In the genomic region with DNA sequence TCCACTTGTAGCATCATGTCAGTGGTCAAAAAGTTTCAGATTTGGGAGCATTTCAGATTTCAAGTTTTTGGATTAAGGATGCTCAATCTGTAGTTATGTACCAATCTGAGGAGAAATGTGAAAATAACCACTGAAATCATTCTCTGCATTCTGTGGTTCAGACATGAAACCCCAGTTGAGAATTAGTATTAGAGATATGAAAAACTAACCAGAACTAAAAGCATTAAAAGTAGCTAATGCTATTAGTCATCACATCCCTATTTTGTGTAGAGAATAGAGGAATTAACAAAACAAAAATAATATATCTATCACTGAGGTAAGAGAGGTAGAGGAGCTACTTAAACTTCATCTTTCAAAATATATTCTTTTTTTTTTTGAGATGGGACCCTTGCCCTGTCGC, we compare ENCODE assay signal across 22 cellular contexts. TPM values are rescaled to one million over a fixed set of nuclear protein-coding genes. Genes with fewer than 3 reads are reported as not detected.
DNase-seq lines count a peak whose midpoint lies in the region; ATAC-seq and TF ChIP-seq lines count a peak whose summit lies in the region.
"Had no signal": no experiment of that assay in that cellular context is flagged by ENCODE, and none has a peak within 500 bp of the region (broad histone marks: within the 10 kb centered on the region; RNA-seq: fewer than 3 reads in every experiment).

No MANE protein-coding gene starts in this region.

- H3K27ac ChIP-seq in KMS-11: no peak overlapping the region
- no peak overlapping the region for H3K27ac ChIP-seq in neuronal stem cell (replicated peaks; ENCODE audit: low read length)
- H3K27ac ChIP-seq: left ventricle myocardium inferior, SJSA1, thyroid gland had no signal

- no peaks in the 10 kb centered on the region for H3K27me3 Mint-ChIP-seq in activated CD8-positive, alpha-beta T cell treated with anti-CD3 and anti-CD28 coated beads, Interleukin-2, amount 10 ng/mL, durations not matched to agents 7 days and 5 days (ENCODE audit: low read depth)
- H3K27me3 Mint-ChIP-seq: CD8-positive, alpha-beta memory T cell; T-helper 17 cell had no signal

- no peaks in the 10 kb centered on the region for H3K9me3 Mint-ChIP-seq in activated CD8-positive, alpha-beta T cell treated with anti-CD3 and anti-CD28 coated beads, Interleukin-2, amount 10 ng/mL, durations not matched to agents 7 days and 5 days (ENCODE audit: insufficient read depth)

- H2AFZ ChIP-seq in KMS-11 (ENCODE audit: low read depth): no peak overlapping the region
- H2AFZ ChIP-seq in neuronal stem cell (ENCODE audit: low read length): no peak overlapping the region

- ATAC-seq in HG02884 (IDR thresholded peaks at IDR 0.05; ENCODE audit: unreplicated experiment) (no peak), GM21360 (IDR thresholded peaks at IDR 0.05; ENCODE audit: unreplicated experiment) (no peak)
- no peak for ATAC-seq in activated CD8-positive, alpha-beta T cell treated with anti-CD3 and anti-CD28 coated beads, Interleukin-2, amount 10 ng/mL, durations not matched to agents 7 days and 5 days
- ATAC-seq: T-helper 17 cell had no signal

- no peak overlapping the region for H4K8ac ChIP-seq in neuronal stem cell (ENCODE audit: low read depth, low read length)

- H3K36me3 ChIP-seq in KMS-11 (ENCODE audit: insufficient read depth): no peaks in the 10 kb centered on the region
- H3K36me3 ChIP-seq in neuronal stem cell (replicated peaks in 1 of 2; ENCODE audit: control insufficient read depth in 2 of 2, insufficient read depth in 2 of 2, low read length in 2 of 2): no peaks in the 10 kb centered on the region
- H3K36me3 ChIP-seq: left ventricle myocardium inferior, thyroid gland had no signal

- no peak overlapping the region for H3K4me3 ChIP-seq in KMS-11 (IDR thresholded peaks at IDR 0.05; ENCODE audit: insufficient read depth, low read depth, low read length)
- H3K4me3 ChIP-seq in neuronal stem cell (ENCODE audit: low read length in 2 of 2): no peak overlapping the region
- H3K4me3 ChIP-seq: left ventricle myocardium inferior, SJSA1, thyroid gland had no signal

- H3K9ac ChIP-seq in KMS-11: no peak overlapping the region
- H3K9ac ChIP-seq in neuronal stem cell (ENCODE audit: low read depth, low read length, poor library complexity): no peak overlapping the region

- no peak overlapping the region for H3K18ac ChIP-seq in neuronal stem cell (ENCODE audit: low read length)

- H4K20me1 ChIP-seq in KMS-11 (ENCODE audit: insufficient read depth): no peaks in the 10 kb centered on the region

- no peak overlapping the region for H2BK15ac ChIP-seq in neuronal stem cell (ENCODE audit: low read length)

- H3K4me1 ChIP-seq in KMS-11 (ENCODE audit: low read depth, poor library complexity, severe bottlenecking) (peaks cover 34% of the 10 kb centered on the region), neuronal stem cell (ENCODE audit: control insufficient read depth in 2 of 2, insufficient read depth in 1 of 2, low read depth in 1 of 2, low read length in 2 of 2) (peaks cover 0 to 4% of the 10 kb centered on the region in 2 donors)
- H3K4me1 ChIP-seq: SJSA1, thyroid gland had no signal

- H3K4me2 ChIP-seq in KMS-11 (peak overlapping the region; percentile 31), neuronal stem cell (ENCODE audit: insufficient read depth, low read length, poor library complexity, severe bottlenecking) (no peak overlapping the region)

- H3K79me1 ChIP-seq in neuronal stem cell (ENCODE audit: low read depth, low read length): no peaks in the 10 kb centered on the region

- H2BK120ac ChIP-seq in neuronal stem cell (ENCODE audit: low read depth, low read length): no peak overlapping the region

- POLR2A ChIA-PET in activated CD8-positive, alpha-beta T cell treated with anti-CD3 and anti-CD28 coated beads, Interleukin-2, amount 10 ng/mL, durations not matched to agents 7 days and 5 days (lab: Charles Lee): interaction anchor here (0.6 kb wide), 1 partner anchor 721 kb away, joined by 3 read pairs; no protein-coding TSS in a partner anchor

- H3K27me3 ChIP-seq in KMS-11 (ENCODE audit: insufficient read depth, low read depth): no peaks in the 10 kb centered on the region
- no peaks in the 10 kb centered on the region for H3K27me3 ChIP-seq in neuronal stem cell (ENCODE audit: control insufficient read depth in 3 of 3, insufficient read depth in 3 of 3, low read depth in 1 of 3, low read length in 3 of 3)
- H3K27me3 ChIP-seq: SJSA1, thyroid gland had no signal

- H3K79me2 ChIP-seq in KMS-11 (ENCODE audit: insufficient read depth, low read depth): no peaks in the 10 kb centered on the region

- DNase-seq in EH (ENCODE audit: low read depth): peak; percentile 57
- peak; percentile 27 for DNase-seq in GM20000 (ENCODE audit: low spot score)
- peak; percentile 53 for DNase-seq in hepatic stellate cell (ENCODE audit: low spot score)
- no peak for DNase-seq in neuronal stem cell (ENCODE audit: low spot score)
- DNase-seq in activated CD8-positive, alpha-beta T cell treated with anti-CD3 and anti-CD28 coated beads, Interleukin-2, amount 10 ng/mL, durations not matched to agents 7 days and 5 days: no peak
- DNase-seq: ACHN; activated CD4-positive, alpha-beta T cell treated with anti-CD3 and anti-CD28 coated beads, Interleukin-2, amount 50 U/mL, for 1 hour; activated CD8-positive, alpha-beta memory T cell treated with anti-CD3 and anti-CD28 coated beads, Interleukin-2, amount 50 U/mL, for 4 hours; activated effector memory CD4-positive, alpha-beta T cell treated with Interleukin-2 at 50 U/mL for 16 hours; CD8-positive, alpha-beta memory T cell; left ventricle myocardium inferior; NCI-H187 treated with DMSO at 0.1 percent for 48 hours; NCI-H345; stimulated activated naive CD4-positive, alpha-beta T cell; T-helper 17 cell; thyroid gland had no signal

- no peak overlapping the region for H4K91ac ChIP-seq in neuronal stem cell (ENCODE audit: low read depth, low read length, poor library complexity)

- H3K14ac ChIP-seq in neuronal stem cell (ENCODE audit: low read length): no peak overlapping the region

- no peaks in the 10 kb centered on the region for H3K9me3 ChIP-seq in neuronal stem cell (replicated peaks in 1 of 2; ENCODE audit: control insufficient read depth in 2 of 2, insufficient read depth in 1 of 2, low read depth in 1 of 2, low read length in 2 of 2)
- H3K9me3 ChIP-seq: left ventricle myocardium inferior, SJSA1, thyroid gland had no signal

- TF ChIP-seq CTCF in GM20000 (IDR thresholded peaks at IDR 0.05; ENCODE audit: extremely low read depth, missing control alignments): no peak
- TF ChIP-seq CTCF in KMS-11 (conservative IDR thresholded peaks at IDR 0.05; ENCODE audit: low read depth, low read length): no peak

- H2AK5ac ChIP-seq in neuronal stem cell (ENCODE audit: low read depth, low read length): no peak overlapping the region

- H2BK5ac ChIP-seq in neuronal stem cell (ENCODE audit: low read length): no peak overlapping the region

- H3K27ac Mint-ChIP-seq in activated CD8-positive, alpha-beta T cell treated with anti-CD3 and anti-CD28 coated beads, Interleukin-2, amount 10 ng/mL, durations not matched to agents 7 days and 5 days: no peak overlapping the region
- H3K27ac Mint-ChIP-seq: CD8-positive, alpha-beta memory T cell; mesothelial cell of epicardium; nephron; T-helper 17 cell had no signal

- no peak overlapping the region for H3K4ac ChIP-seq in neuronal stem cell (ENCODE audit: low read length)

- no CpG with 5 or more reads among the region's 1 CpG for WGBS in neuronal stem cell (ENCODE audit: extremely low coverage in 2 of 2, insufficient read length in 2 of 2, insufficient replicate concordance in 1 of 2), 2 donors

- CTCF ChIA-PET in activated CD8-positive, alpha-beta T cell treated with anti-CD3 and anti-CD28 coated beads, Interleukin-2, amount 10 ng/mL, durations not matched to agents 7 days and 5 days (lab: Charles Lee): no interaction called here

- no peak overlapping the region for H3K23ac ChIP-seq in neuronal stem cell (ENCODE audit: low read depth, low read length, poor library complexity)

- no peaks in the 10 kb centered on the region for H3K36me3 Mint-ChIP-seq in activated CD8-positive, alpha-beta T cell treated with anti-CD3 and anti-CD28 coated beads, Interleukin-2, amount 10 ng/mL, durations not matched to agents 7 days and 5 days (ENCODE audit: low read depth)

- no peak overlapping the region for H3K4me3 Mint-ChIP-seq in activated CD8-positive, alpha-beta T cell treated with anti-CD3 and anti-CD28 coated beads, Interleukin-2, amount 10 ng/mL, durations not matched to agents 7 days and 5 days
- H3K4me3 Mint-ChIP-seq: CD8-positive, alpha-beta memory T cell; mesothelial cell of epicardium; nephron; T-helper 17 cell had no signal

- H3K4me1 Mint-ChIP-seq in activated CD8-positive, alpha-beta T cell treated with anti-CD3 and anti-CD28 coated beads, Interleukin-2, amount 10 ng/mL, durations not matched to agents 7 days and 5 days (ENCODE audit: low read depth): no peaks in the 10 kb centered on the region
- H3K4me1 Mint-ChIP-seq: nephron had no signal

- H2BK12ac ChIP-seq in neuronal stem cell (ENCODE audit: low read length): no peak overlapping the region

RNA-seq across cellular contexts. Expression of gene MICU1, which starts 28.0 kb away (rescaled TPM):
- polyA plus RNA-seq in neuronal stem cell (2013, experiment 1 of 2): 37.1 TPM
- polyA plus RNA-seq in neuronal stem cell (2013, experiment 2 of 2): 37.0 TPM
- 10 to 100 TPM; 23.4 to 26.9 TPM for total RNA-seq in activated CD8-positive, alpha-beta T cell treated with anti-CD3 and anti-CD28 coated beads, Interleukin-2, amount 10 ng/mL, durations not matched to agents 7 days and 5 days

Comparison
In these comparisons a context has a peak if more than half of its experiments do, and no peak if none do; other contexts are left out.
1. DNase-seq: peak in EH (single experiment), GM20000 (single experiment) and hepatic stellate cell (single experiment); none in neuronal stem cell (single experiment) and activated CD8-positive, alpha-beta T cell treated with anti-CD3 and anti-CD28 coated beads, Interleukin-2, amount 10 ng/mL, durations not matched to agents 7 days and 5 days (single experiment).